In genomic region chr2:190882327-190882766, GRCh38 we compare ENCODE assay signal across 8 cellular contexts. TPM values are rescaled to one million over a fixed set of nuclear protein-coding genes. Genes with fewer than 3 reads are reported as not detected.
DNase-seq lines count a peak whose midpoint lies in the region; ATAC-seq and TF ChIP-seq lines count a peak whose summit lies in the region.

No MANE protein-coding gene starts in this region.

- H3K27me3 Mint-ChIP-seq in CD8-positive, alpha-beta memory T cell, result peaks cover 0 to 6% of the 10 kb centered on the region in 2 donors
- no peaks in the 10 kb centered on the region for H3K27me3 Mint-ChIP-seq in stimulated activated naive CD8-positive, alpha-beta T cell treated with anti-CD3 and anti-CD28 coated beads, Interleukin-15, amount 100 ng/mL, for 72 hours

- CTCF ChIA-PET in CD8-positive, alpha-beta memory T cell (lab: Charles Lee), result interaction anchor here (0.9 to 4.1 kb wide), 6 partner anchors 11 to 170 kb away, joined by 3 to 30 read pairs (median 3); no protein-coding TSS in a partner anchor
- CTCF ChIA-PET in HCT116 (lab: Charles Lee), result no interaction called here

- peaks cover 42 to 65% (median 57%) of the 10 kb centered on the region in 3 donors for H3K4me1 Mint-ChIP-seq in CD8-positive, alpha-beta memory T cell
- H3K4me1 Mint-ChIP-seq in stimulated activated naive CD8-positive, alpha-beta T cell treated with anti-CD3 and anti-CD28 coated beads, Interleukin-15, amount 100 ng/mL, for 72 hours, result peaks cover 46% of the 10 kb centered on the region

- peaks cover 57% of the 10 kb centered on the region for H3K4me1 ChIP-seq in CD8-positive, alpha-beta memory T cell (ENCODE audit: insufficient read depth, low read length)
- H3K4me1 ChIP-seq in HCT116 (ENCODE audit: control insufficient read depth in 1 of 2, insufficient read depth in 2 of 2, low read length in 2 of 2), result peaks cover 17 to 21% of the 10 kb centered on the region in 2 experiments
- H3K4me1 ChIP-seq in hepatocyte (ENCODE audit: insufficient read depth), result peaks cover 4% of the 10 kb centered on the region

- in situ Hi-C loops in G401 (cut with HindIII; ENCODE audit: low sequenced_read_pairs), result no loop called here

- peak overlapping the region; percentile 82 for H3K9ac ChIP-seq in HCT116 (ENCODE audit: low read length)

- peaks cover 0 to 42% (median 7%) of the 10 kb centered on the region in 3 donors for H3K36me3 Mint-ChIP-seq in CD8-positive, alpha-beta memory T cell

- no peak for TF ChIP-seq POLR2A in HCT116 (IDR thresholded peaks at IDR 0.05; ENCODE audit: borderline replicate concordance, extremely low read depth, insufficient read depth, insufficient read length)

- ATAC-seq in HCT116, result no peak
- no peak for ATAC-seq in stimulated activated naive CD8-positive, alpha-beta T cell treated with anti-CD3 and anti-CD28 coated beads, Interleukin-15, amount 100 ng/mL, for 72 hours

- no peaks in the 10 kb centered on the region for H3K9me3 Mint-ChIP-seq in CD8-positive, alpha-beta memory T cell
- H3K9me3 Mint-ChIP-seq in stimulated activated naive CD8-positive, alpha-beta T cell treated with anti-CD3 and anti-CD28 coated beads, Interleukin-15, amount 100 ng/mL, for 72 hours, result no peaks in the 10 kb centered on the region

- WGBS in hepatocyte (ENCODE audit: low lambda C conversion rate, missing lambda C conversion rate), result 47% methylated on average over 5 of the region's 5 CpGs

- no peaks in the 10 kb centered on the region for H3K27me3 ChIP-seq in CD8-positive, alpha-beta memory T cell (ENCODE audit: insufficient read depth, low read length, poor library complexity, severe bottlenecking)
- no peaks in the 10 kb centered on the region for H3K27me3 ChIP-seq in HCT116 (ENCODE audit: insufficient read depth, low read length)
- no peaks in the 10 kb centered on the region for H3K27me3 ChIP-seq in hepatocyte

- no peak for DNase-seq in CD8-positive, alpha-beta memory T cell
- no peak for DNase-seq in HCT116 (ENCODE audit: low read depth, low spot score)
- DNase-seq in hepatocyte (ENCODE audit: low spot score), result no peak
- DNase-seq in stimulated activated naive CD8-positive, alpha-beta T cell treated with anti-CD3 and anti-CD28 coated beads, Interleukin-15, amount 100 ng/mL, for 72 hours, result no peak
- no peak for DNase-seq in G401 (ENCODE audit: low spot score)
- no peak for DNase-seq in activated CD4-positive, alpha-beta T cell treated with anti-CD3 and anti-CD28 coated beads, Interleukin-2, amount 50 U/mL, for 48 hours
- DNase-seq in stimulated activated CD4-positive, alpha-beta T cell treated with anti-CD3 and anti-CD28 coated beads, Interleukin-15, amount 100 ng/mL, for 24 hours, result no peak

- no peaks in the 10 kb centered on the region for H3K9me2 ChIP-seq in HCT116 (ENCODE audit: insufficient read depth)
- no peaks in the 10 kb centered on the region for H3K9me2 ChIP-seq in hepatocyte (replicated peaks; ENCODE audit: insufficient read depth)

- no peaks in the 10 kb centered on the region for H3K9me3 ChIP-seq in CD8-positive, alpha-beta memory T cell (ENCODE audit: low read length)
- H3K9me3 ChIP-seq in HCT116 (ENCODE audit: control insufficient read depth in 1 of 2, insufficient read depth in 1 of 2, low read depth in 1 of 2, low read length in 2 of 2) (no peaks in the 10 kb centered on the region), hepatocyte (ENCODE audit: low read depth) (no peaks in the 10 kb centered on the region)

- H3K4me3 Mint-ChIP-seq in CD8-positive, alpha-beta memory T cell, result peak overlapping the region; percentile 93 to 96 (median 94)
- peak overlapping the region; percentile 89 to 97 for H3K4me3 Mint-ChIP-seq in stimulated activated naive CD8-positive, alpha-beta T cell treated with anti-CD3 and anti-CD28 coated beads, Interleukin-15, amount 100 ng/mL, for 72 hours

- H3K27ac Mint-ChIP-seq in CD8-positive, alpha-beta memory T cell, result peak overlapping the region; percentile 95 to 99 (median 96)
- H3K27ac Mint-ChIP-seq in stimulated activated naive CD8-positive, alpha-beta T cell treated with anti-CD3 and anti-CD28 coated beads, Interleukin-15, amount 100 ng/mL, for 72 hours, result peak overlapping the region; percentile 99

- H2AFZ ChIP-seq in HCT116 (ENCODE audit: low read depth, low read length, poor library complexity, severe bottlenecking) (no peak overlapping the region), hepatocyte (peak overlapping the region; percentile 37)

- H3K4me2 ChIP-seq in HCT116 (ENCODE audit: low read length), result peak overlapping the region; percentile 99
- H3K4me2 ChIP-seq in hepatocyte, result peak overlapping the region; percentile 71

- no peaks in the 10 kb centered on the region for H3K36me3 ChIP-seq in CD8-positive, alpha-beta memory T cell (ENCODE audit: insufficient read depth, low read length)
- H3K36me3 ChIP-seq in HCT116 (ENCODE audit: control insufficient read depth in 1 of 2, insufficient read depth in 2 of 2, low read length in 2 of 2), result 0 out of 4 replicates have a peak, but pooled peaks cover 0 to 9% of the 10 kb centered on the region in 2 experiments
- no peaks in the 10 kb centered on the region for H3K36me3 ChIP-seq in hepatocyte (replicated peaks; ENCODE audit: insufficient read depth, low read depth)

- intact Hi-C loops in HCT116 (cut with micrococcal nuclease), result loop anchor here (5.0 to 10.0 kb wide), 2 partner anchors 40 to 98 kb away; no protein-coding TSS in a partner anchor

- H3K79me2 ChIP-seq in HCT116 (ENCODE audit: insufficient read depth, low read length), result peaks cover 63% of the 10 kb centered on the region
- H3K79me2 ChIP-seq in hepatocyte, result peaks cover 67% of the 10 kb centered on the region

- TF ChIP-seq CTCF in HCT116 (IDR thresholded peaks at IDR 0.05 in 2 of 3, conservative IDR thresholded peaks at IDR 0.05 in 1 of 3; ENCODE audit: borderline replicate concordance in 1 of 3, insufficient read depth in 1 of 3, low read depth in 2 of 3, low read length in 2 of 3) (no peak), VCaP (conservative IDR thresholded peaks at IDR 0.05) (no peak), hepatocyte (IDR thresholded peaks at IDR 0.05; ENCODE audit: poor library complexity) (no peak)

- BruUV-seq in HCT116 (replicated peaks; lab: Mats Ljungman, UMichigan), result TSS peak; percentile 51

- H3K4me3 ChIP-seq in CD8-positive, alpha-beta memory T cell (ENCODE audit: low read length), result peak overlapping the region; percentile 95
- peak overlapping the region; percentile 77 to 79 for H3K4me3 ChIP-seq in HCT116 (replicated peaks in 1 of 2; ENCODE audit: low read depth in 1 of 2, low read length in 2 of 2)
- H3K4me3 ChIP-seq in hepatocyte, result peak overlapping the region; percentile 68

- H4K20me1 ChIP-seq in HCT116 (ENCODE audit: insufficient read depth), result peaks cover 16% of the 10 kb centered on the region; the same call in 1 of the 2 replicates
- H4K20me1 ChIP-seq in hepatocyte (ENCODE audit: insufficient read depth, poor library complexity, severe bottlenecking), result peaks cover 54% of the 10 kb centered on the region

- POLR2A ChIA-PET in CD8-positive, alpha-beta memory T cell (lab: Charles Lee), result interaction anchor here (0.7 to 3.4 kb wide), 12 partner anchors 9 to 1120 kb away, joined by 3 to 20 read pairs (median 10); partner anchors contain the start of genes MFSD6, NABP1, OSGEPL1 and STAT1
- POLR2A ChIA-PET in HCT116 (lab: Charles Lee), result interaction anchor here (1.1 to 1.3 kb wide), 4 partner anchors 11 to 44 kb away, joined by 3 to 8 read pairs (median 4); no protein-coding TSS in a partner anchor

- H3K27ac ChIP-seq in CD8-positive, alpha-beta memory T cell (ENCODE audit: low read depth, low read length), result peak overlapping the region; percentile 92
- H3K27ac ChIP-seq in HCT116 (ENCODE audit: low read depth, low read length), result peak overlapping the region; percentile 86
- peak overlapping the region; percentile 87 for H3K27ac ChIP-seq in VCaP
- peak overlapping the region; percentile 81 for H3K27ac ChIP-seq in hepatocyte

- RAD21 ChIA-PET in HCT116 (lab: Charles Lee; ENCODE audit: low non-redundant PET in 1 of 2, low total read pairs in 2 of 2, uncharacterized antibody in 2 of 2, unreplicated experiment in 2 of 2), result no interaction called here

- no peak for TF ChIP-seq RAD21 in HCT116 (IDR thresholded peaks at IDR 0.05; ENCODE audit: low read depth)

TF ChIP-seq in HCT116, 20 proteins besides CTCF, POLR2A, EP300 and RAD21 (continues in another document):
- no peak for TF ChIP-seq REST (IDR thresholded peaks at IDR 0.05; ENCODE audit: low read depth)
- TF ChIP-seq SRF (IDR thresholded peaks at IDR 0.05; ENCODE audit: low read depth), result 0 out of 2 replicates have a peak, but pooled peaks have one; percentile 26
- TF ChIP-seq ZFX (IDR thresholded peaks at IDR 0.05), result no peak
- no peak for TF ChIP-seq CEBPB (IDR thresholded peaks at IDR 0.05; ENCODE audit: low read depth)
- TF ChIP-seq EGR1 (IDR thresholded peaks at IDR 0.05; ENCODE audit: low read depth), result no peak
- TF ChIP-seq EZH2 (IDR thresholded peaks at IDR 0.05), result no peak

RNA-seq across cellular contexts. Expression of gene GLS, which starts 1.7 kb away (rescaled TPM):
- 100 to 1,000 TPM; 209 to 222 TPM for total RNA-seq in CD8-positive, alpha-beta memory T cell
- 50.9 TPM for polyA plus RNA-seq in CD8-positive, alpha-beta memory T cell
- total RNA-seq in HCT116 (2021; ENCODE audit: unreplicated experiment) (97.4 TPM), hepatocyte (385 and 460 TPM in 2 replicates)
- polyA plus RNA-seq in HCT116 (2012), result 21.7 and 26.3 TPM in 2 replicates
- polyA plus RNA-seq in hepatocyte, result 78.8 and 78.9 TPM in 2 replicates
- total RNA-seq in G401 (2014; rRNA removed; shearing (Covaris generic)), result 33.1 and 36.6 TPM in 2 replicates
